11 cellular contexts compared by ENCODE assay signal in genomic region chr6:70520575-70520974, GRCh38. TPM values are rescaled to one million over a fixed set of nuclear protein-coding genes. Genes with fewer than 3 reads are reported as not detected.
DNase-seq lines count a peak whose midpoint lies in the region; ATAC-seq and TF ChIP-seq lines count a peak whose summit lies in the region.
"Had no signal": no experiment of that assay in that cellular context is flagged by ENCODE, and none has a peak within 500 bp of the region (broad histone marks: within the 10 kb centered on the region; RNA-seq: fewer than 3 reads in every experiment).

No MANE protein-coding gene starts in this region.

- intact Hi-C loops in Panc1 (cut with micrococcal nuclease; ENCODE audit: unreplicated experiment), result loop anchor here (1.0 kb wide), 1 partner anchor 167 kb away; no protein-coding TSS in a partner anchor

- no peaks in the 10 kb centered on the region for H3K4me1 ChIP-seq in BE2C
- no peaks in the 10 kb centered on the region for H3K4me1 ChIP-seq in Panc1 (ENCODE audit: control insufficient read depth, insufficient read depth, low read length)
- no peaks in the 10 kb centered on the region for H3K4me1 ChIP-seq in suprapubic skin

- H3K27me3 ChIP-seq in BE2C (no peaks in the 10 kb centered on the region), Panc1 (ENCODE audit: control insufficient read depth, insufficient read depth, low read length) (no peaks in the 10 kb centered on the region), suprapubic skin (no peaks in the 10 kb centered on the region)

- POLR2A ChIA-PET in Panc1 (lab: Charles Lee), result interaction anchor here (0.6 kb wide), 1 partner anchor 150 kb away, joined by 3 read pairs; no protein-coding TSS in a partner anchor

- ATAC-seq in Panc1 (no peak), GM21367 (IDR thresholded peaks at IDR 0.05; ENCODE audit: unreplicated experiment) (no peak)

- CTCF ChIA-PET in Panc1 (lab: Charles Lee), result interaction anchor here (0.8 to 1.1 kb wide), 4 partner anchors 164 to 435 kb away, joined by 3 read pairs; no protein-coding TSS in a partner anchor

- no peak for TF ChIP-seq EP300 in suprapubic skin (IDR thresholded peaks at IDR 0.05)

- H3K4me3 ChIP-seq in BE2C (ENCODE audit: low read depth, low read length) (no peak overlapping the region), Panc1 (ENCODE audit: low read depth in 2 of 2, low read length in 2 of 2) (no peak overlapping the region), suprapubic skin (no peak overlapping the region)
- H3K4me3 ChIP-seq: thoracic aorta had no signal

- in situ Hi-C loops in Panc1 (cut with HindIII; ENCODE audit: low pct_unique_long_range_greater_than_20kb, low sequenced_read_pairs), result no loop called here

- no peaks in the 10 kb centered on the region for H3K9me3 ChIP-seq in BE2C
- no peaks in the 10 kb centered on the region for H3K9me3 ChIP-seq in Panc1 (ENCODE audit: control insufficient read depth, insufficient read depth, low read depth, low read length)
- no peaks in the 10 kb centered on the region for H3K9me3 ChIP-seq in suprapubic skin
- H3K9me3 ChIP-seq: thoracic aorta had no signal

- no TSS peak for BruUV-seq in Panc1 (replicated peaks; lab: Mats Ljungman, UMichigan)

- DNase-seq in BE2C (no peak), Panc1 (ENCODE audit: low read depth, low spot score) (peak; percentile 8), glomerular visceral epithelial cell (ENCODE audit: extremely low spot score) (peak; percentile 13), GOT3 (lab: John Stamatoyannopoulos, UW) (no peak), suprapubic skin (ENCODE audit: low spot score in 2 of 2) (no peak)
- no peak for DNase-seq in effector CD8-positive, alpha-beta T cell (lab: John Stamatoyannopoulos, UW)
- DNase-seq: activated B cell treated with CpG ODN at 0.5 μM for 24 hours, midbrain had no signal

- TF ChIP-seq CTCF in BE2C (IDR thresholded peaks at IDR 0.05; ENCODE audit: low read depth, low read length) (peak; percentile 52), GM12874 (IDR thresholded peaks at IDR 0.05; ENCODE audit: insufficient read depth, low read depth, low read length) (peak; percentile 16; the same call in 1 of the 2 replicates), Panc1 (IDR thresholded peaks at IDR 0.05) (peak; percentile 55; the same call in 1 of the 2 replicates), suprapubic skin (IDR thresholded peaks at IDR 0.05) (no peak)

- H3K27ac ChIP-seq in Panc1 (ENCODE audit: low read length) (no peak overlapping the region), suprapubic skin (no peak overlapping the region)
- H3K27ac ChIP-seq: thoracic aorta had no signal

- no peaks in the 10 kb centered on the region for H3K36me3 ChIP-seq in BE2C
- no peaks in the 10 kb centered on the region for H3K36me3 ChIP-seq in Panc1 (ENCODE audit: control insufficient read depth, insufficient read depth, low read length)
- H3K36me3 ChIP-seq in suprapubic skin, result peaks cover 19% of the 10 kb centered on the region
- H3K36me3 ChIP-seq: thoracic aorta had no signal

- TF ChIP-seq POLR2A in suprapubic skin (IDR thresholded peaks at IDR 0.05), result no peak

RNA-seq across cellular contexts. Expression of gene SDHAF4, which starts 46.2 kb away (rescaled TPM):
- 12.2 TPM for polyA plus RNA-seq in BE2C (2012; ENCODE audit: insufficient read depth, insufficient read length, low read depth)
- total RNA-seq in Panc1 (2021; ENCODE audit: unreplicated experiment) (14.4 TPM), suprapubic skin (10 to 100 TPM in 1 of 4 donors, 1 to 10 TPM in 3; 3.8 to 12.5 (median 6.6) TPM)
- polyA plus RNA-seq in Panc1 (2012; ENCODE audit: insufficient read length), result 15.8 TPM

Comparison
In these comparisons a context has a peak if more than half of its experiments do, and no peak if none do; other contexts are left out.
1. DNase-seq: peak in Panc1 (single experiment) and glomerular visceral epithelial cell (single experiment); none in BE2C (single experiment), effector CD8-positive, alpha-beta T cell (single experiment), GOT3 (single experiment) and suprapubic skin (0 of 2).
2. CTCF ChIP-seq: peak in BE2C (single experiment), GM12874 (single experiment) and Panc1 (single experiment); none in suprapubic skin (0 of 2).